In genomic region chr19:35555301-35556005, GRCh38 we compare ENCODE assay signal across 12 cellular contexts. TPM values are rescaled to one million over a fixed set of nuclear protein-coding genes. Genes with fewer than 3 reads are reported as not detected.
DNase-seq lines count a peak whose midpoint lies in the region; ATAC-seq and TF ChIP-seq lines count a peak whose summit lies in the region.
"Had no signal": no experiment of that assay in that cellular context is flagged by ENCODE, and none has a peak within 500 bp of the region (broad histone marks: within the 10 kb centered on the region; RNA-seq: fewer than 3 reads in every experiment).

No MANE protein-coding gene starts in this region.

- in situ Hi-C loops in mammary epithelial cell (cut with MboI; ENCODE audit: low sequenced_read_pairs in 2 of 2) = no loop called here

- intact Hi-C loops in mammary epithelial cell (cut with micrococcal nuclease) = no loop called here
- intact Hi-C loops in spleen (cut with DNase I; ENCODE audit: low total_unique reads) = loop anchor here (10.0 kb wide), 1 partner anchor 159 kb away; the partner anchor contains the start of gene KMT2B
- intact Hi-C loops in activated CD4-positive, alpha-beta T cell treated with anti-CD3 and anti-CD28 coated beads, Interleukin-2, amount 10 ng/mL, durations not matched to agents 24 days and 14 days (cut with micrococcal nuclease) = no loop called here

- no peak overlapping the region for H3K27ac Mint-ChIP-seq in activated CD4-positive, alpha-beta T cell treated with anti-CD3 and anti-CD28 coated beads, Interleukin-2, amount 10 ng/mL, durations not matched to agents 24 days and 14 days

- H3K4me1 ChIP-seq in mammary epithelial cell (ENCODE audit: insufficient read depth, low read length) (peaks cover 10% of the 10 kb centered on the region), spleen (peaks cover 5 to 23% (median 16%) of the 10 kb centered on the region in 6 donors)

- no peak for TF ChIP-seq POLR2A in spleen (IDR thresholded peaks at IDR 0.05)

- H3K9me3 Mint-ChIP-seq in activated CD4-positive, alpha-beta T cell treated with anti-CD3 and anti-CD28 coated beads, Interleukin-2, amount 10 ng/mL, durations not matched to agents 24 days and 14 days = no peaks in the 10 kb centered on the region
- H3K9me3 Mint-ChIP-seq: CD8-positive, alpha-beta memory T cell had no signal

- WGBS in mammary epithelial cell (ENCODE audit: low coverage, missing lambda C conversion rate) = 75% methylated on average over 25 of the region's 30 CpGs
- WGBS in spleen, 5 donors = 60 to 76% (median 72%) methylated on average over 15 to 30 of the region's 30 CpGs

- peak; percentile 7 to 16 for TF ChIP-seq CTCF in mammary epithelial cell (conservative IDR thresholded peaks at IDR 0.05 in 1 of 2, IDR thresholded peaks at IDR 0.05 in 1 of 2; ENCODE audit: extremely low read depth in 1 of 2, insufficient read depth in 1 of 2, low read depth in 1 of 2, low read length in 2 of 2)
- TF ChIP-seq CTCF in spleen (IDR thresholded peaks at IDR 0.05 in 8 of 11, conservative IDR thresholded peaks at IDR 0.05 in 3 of 11) = no peak

- no peak for ATAC-seq in GM19463 (IDR thresholded peaks at IDR 0.05; ENCODE audit: unreplicated experiment)

- H3K4me3 ChIP-seq in mammary epithelial cell (replicated peaks in 1 of 3; ENCODE audit: insufficient read depth in 1 of 3, low read depth in 2 of 3, low read length in 3 of 3) (no peak overlapping the region), spleen (no peak overlapping the region)

- H3K36me3 Mint-ChIP-seq in activated CD4-positive, alpha-beta T cell treated with anti-CD3 and anti-CD28 coated beads, Interleukin-2, amount 10 ng/mL, durations not matched to agents 24 days and 14 days (ENCODE audit: low read depth) = no peaks in the 10 kb centered on the region

- no peaks in the 10 kb centered on the region for H3K36me3 ChIP-seq in mammary epithelial cell (ENCODE audit: insufficient read depth, low read length)
- peaks cover 0 to 11% (median 2%) of the 10 kb centered on the region in 6 donors for H3K36me3 ChIP-seq in spleen

- H3K9me3 ChIP-seq in mammary epithelial cell (replicated peaks; ENCODE audit: insufficient read depth, low read length) (no peaks in the 10 kb centered on the region), spleen (no peaks in the 10 kb centered on the region)

- CTCF ChIA-PET in mammary epithelial cell (lab: Charles Lee; ENCODE audit: low non-redundant PET) = no interaction called here

- H3K79me2 ChIP-seq in mammary epithelial cell (ENCODE audit: insufficient read depth, low read length) = no peaks in the 10 kb centered on the region

- peaks cover 22% of the 10 kb centered on the region for H3K27me3 Mint-ChIP-seq in activated CD4-positive, alpha-beta T cell treated with anti-CD3 and anti-CD28 coated beads, Interleukin-2, amount 10 ng/mL, durations not matched to agents 24 days and 14 days

- peak; percentile 48 for DNase-seq in NCI-H345 (lab: John Stamatoyannopoulos, UW)
- no peak for DNase-seq in NCI-H345 treated with DMSO at 0.1 percent for 48 hours (lab: John Stamatoyannopoulos, UW; ENCODE audit: unreplicated experiment)
- peak; percentile 65 to 77 for DNase-seq in NCI-H524 (lab: John Stamatoyannopoulos, UW)
- peak; percentile 12 for DNase-seq in mammary epithelial cell
- peak; percentile 56 for DNase-seq in spleen
- no peak for DNase-seq in activated CD4-positive, alpha-beta T cell treated with anti-CD3 and anti-CD28 coated beads, Interleukin-2, amount 10 ng/mL, durations not matched to agents 24 days and 14 days
- no peak for DNase-seq in hepatic stellate cell (ENCODE audit: low spot score)
- DNase-seq: activated CD4-positive, alpha-beta T cell treated with anti-CD3 and anti-CD28 coated beads, Interleukin-2, amount 50 U/mL, for 4 hours; CD8-positive, alpha-beta memory T cell had no signal

- H2AFZ ChIP-seq in mammary epithelial cell (ENCODE audit: low read depth, low read length) = no peak overlapping the region

- no peak overlapping the region for H3K4me2 ChIP-seq in mammary epithelial cell (ENCODE audit: insufficient read depth, low read depth, low read length)

- no peak overlapping the region for H3K4me3 Mint-ChIP-seq in activated CD4-positive, alpha-beta T cell treated with anti-CD3 and anti-CD28 coated beads, Interleukin-2, amount 10 ng/mL, durations not matched to agents 24 days and 14 days

- dilution Hi-C loops in mammary epithelial cell (cut with HindIII; ENCODE audit: low sequenced_read_pairs) = loop anchor here (5.0 to 10.0 kb wide), 4 partner anchors 52 to 409 kb away; no protein-coding TSS in a partner anchor

- peaks cover 5% of the 10 kb centered on the region for H3K4me1 Mint-ChIP-seq in activated CD4-positive, alpha-beta T cell treated with anti-CD3 and anti-CD28 coated beads, Interleukin-2, amount 10 ng/mL, durations not matched to agents 24 days and 14 days

- H3K27me3 ChIP-seq in mammary epithelial cell (ENCODE audit: insufficient read depth, low read length) (no peaks in the 10 kb centered on the region), spleen (replicated peaks in 1 of 7) (peaks cover 0 to 48% (median 25%) of the 10 kb centered on the region in 7 donors)

- no TSS peak for BruUV-seq in mammary epithelial cell (replicated peaks; lab: Mats Ljungman, UMichigan)

- H3K9ac ChIP-seq in mammary epithelial cell (ENCODE audit: insufficient read depth, low read length) = no peak overlapping the region

- no peaks in the 10 kb centered on the region for H4K20me1 ChIP-seq in mammary epithelial cell (ENCODE audit: insufficient read depth, low read length)

- H3K27ac ChIP-seq in mammary epithelial cell (ENCODE audit: insufficient read depth, low read depth, low read length) (no peak overlapping the region), spleen (no peak overlapping the region)

RNA-seq across cellular contexts. Expression of gene ATP4A, which starts 8.0 kb away (rescaled TPM):
- total RNA-seq in mammary epithelial cell (not detected), spleen (not detected)
- polyA plus RNA-seq in mammary epithelial cell (not detected), spleen (not detected)
- polyA minus RNA-seq in mammary epithelial cell = not detected
- total RNA-seq in activated CD4-positive, alpha-beta T cell treated with anti-CD3 and anti-CD28 coated beads, Interleukin-2, amount 10 ng/mL, durations not matched to agents 24 days and 14 days = not detected in 2 replicates
- total RNA-seq: CD8-positive, alpha-beta memory T cell; urinary bladder had no signal
- polyA plus RNA-seq: CD8-positive, alpha-beta memory T cell; urinary bladder had no signal

RNA-seq across cellular contexts. Expression of gene TMEM147, which starts 10.0 kb away (rescaled TPM):
- total RNA-seq in mammary epithelial cell (10 to 100 TPM; 79.4 to 99.0 TPM), spleen (10 to 100 TPM; 47.6 to 67.7 (median 50.4) TPM)
- polyA plus RNA-seq in mammary epithelial cell (145 TPM), spleen (10 to 100 TPM; 57.9 to 88.7 (median 78.7) TPM)
- polyA minus RNA-seq in mammary epithelial cell = 124 TPM
- total RNA-seq in activated CD4-positive, alpha-beta T cell treated with anti-CD3 and anti-CD28 coated beads, Interleukin-2, amount 10 ng/mL, durations not matched to agents 24 days and 14 days = 132 and 134 TPM in 2 replicates

RNA-seq across cellular contexts. Expression of gene GAPDHS, which starts 22.2 kb away (rescaled TPM):
- total RNA-seq in mammary epithelial cell (not detected), spleen (under 1 TPM in 1 of 7 donors, not detected in 6; 0.17 TPM)
- polyA plus RNA-seq in mammary epithelial cell (not detected), spleen (under 1 TPM in 2 of 3 donors, not detected in 1; 0.13 to 0.14 TPM)
- not detected for polyA minus RNA-seq in mammary epithelial cell
- total RNA-seq in activated CD4-positive, alpha-beta T cell treated with anti-CD3 and anti-CD28 coated beads, Interleukin-2, amount 10 ng/mL, durations not matched to agents 24 days and 14 days = not detected in 2 replicates
- total RNA-seq: CD8-positive, alpha-beta memory T cell; urinary bladder had no signal
- polyA plus RNA-seq: CD8-positive, alpha-beta memory T cell; esophagus; urinary bladder had no signal

RNA-seq across cellular contexts. Expression of gene SBSN, which starts 27.3 kb away (rescaled TPM):
- 1 to 10 TPM in 1 of 2 donors, under 1 TPM in 1; 0.17 to 2.9 TPM for total RNA-seq in mammary epithelial cell
- 2.3 TPM for polyA plus RNA-seq in mammary epithelial cell
- not detected for polyA minus RNA-seq in mammary epithelial cell
- not detected for total RNA-seq in spleen
- polyA plus RNA-seq in spleen = under 1 TPM; 0.05 to 0.33 (median 0.19) TPM
- not detected in 2 replicates for total RNA-seq in activated CD4-positive, alpha-beta T cell treated with anti-CD3 and anti-CD28 coated beads, Interleukin-2, amount 10 ng/mL, durations not matched to agents 24 days and 14 days
- total RNA-seq: CD8-positive, alpha-beta memory T cell; urinary bladder had no signal
- polyA plus RNA-seq: CD8-positive, alpha-beta memory T cell had no signal

RNA-seq across cellular contexts. Expression of gene PMIS2, which starts 30.5 kb away (rescaled TPM):
- not detected for total RNA-seq in mammary epithelial cell
- not detected for polyA plus RNA-seq in mammary epithelial cell
- polyA minus RNA-seq in mammary epithelial cell = not detected
- not detected for total RNA-seq in spleen
- polyA plus RNA-seq in spleen = not detected
- not detected in 2 replicates for total RNA-seq in activated CD4-positive, alpha-beta T cell treated with anti-CD3 and anti-CD28 coated beads, Interleukin-2, amount 10 ng/mL, durations not matched to agents 24 days and 14 days
- total RNA-seq: CD8-positive, alpha-beta memory T cell; urinary bladder had no signal
- polyA plus RNA-seq: CD8-positive, alpha-beta memory T cell; esophagus; urinary bladder had no signal

Comparison
In these comparisons a context has a peak if more than half of its experiments do, and no peak if none do; other contexts are left out.
1. DNase-seq: peak in NCI-H345 (single experiment), NCI-H524 (2 of 2), mammary epithelial cell (single experiment) and spleen (single experiment); none in NCI-H345 treated with DMSO at 0.1 percent for 48 hours (single experiment), activated CD4-positive, alpha-beta T cell treated with anti-CD3 and anti-CD28 coated beads, Interleukin-2, amount 10 ng/mL, durations not matched to agents 24 days and 14 days (single experiment) and hepatic stellate cell (single experiment).
2. CTCF ChIP-seq: peak in mammary epithelial cell (2 of 2); none in spleen (0 of 11).